ENCODE assay signal across 1 cellular context in the genomic region with DNA sequence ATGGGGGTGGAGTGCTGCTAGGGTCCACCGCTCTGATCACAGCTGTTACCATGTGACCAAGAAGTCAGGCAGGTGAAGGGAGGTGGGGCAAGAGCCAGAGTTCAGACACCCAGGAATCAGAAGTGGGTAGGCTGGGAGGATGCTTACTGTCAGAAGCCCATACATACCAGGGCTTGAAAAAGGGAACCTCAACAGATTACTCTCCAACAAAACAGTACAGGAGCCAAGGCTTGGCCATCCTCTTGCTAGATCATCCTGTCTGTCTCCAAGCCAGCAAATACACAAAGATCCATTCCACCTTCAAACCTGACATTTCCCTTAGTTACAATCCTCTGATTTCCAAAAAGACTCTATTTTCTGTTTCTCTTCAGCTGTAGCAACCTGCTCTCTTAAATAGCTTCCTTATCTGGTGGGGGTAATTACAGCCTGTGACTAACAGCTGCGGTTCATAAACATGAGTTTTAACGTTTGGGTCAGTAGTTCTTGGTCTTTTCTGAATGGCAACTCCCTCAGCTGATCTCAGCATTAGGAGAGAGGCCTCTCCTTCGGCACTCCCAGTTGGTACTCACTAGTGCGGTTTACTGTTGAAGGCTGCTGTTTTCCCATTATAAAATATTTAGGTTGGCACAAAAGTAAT.
TF ChIP-seq lines count a peak whose summit lies in the region.

No MANE protein-coding gene starts in this region.

TF ChIP-seq in WTC11, 78 proteins besides CTCF, POLR2A, EP300 and RAD21 (continued from another document):
- TF ChIP-seq, protein P1, sequence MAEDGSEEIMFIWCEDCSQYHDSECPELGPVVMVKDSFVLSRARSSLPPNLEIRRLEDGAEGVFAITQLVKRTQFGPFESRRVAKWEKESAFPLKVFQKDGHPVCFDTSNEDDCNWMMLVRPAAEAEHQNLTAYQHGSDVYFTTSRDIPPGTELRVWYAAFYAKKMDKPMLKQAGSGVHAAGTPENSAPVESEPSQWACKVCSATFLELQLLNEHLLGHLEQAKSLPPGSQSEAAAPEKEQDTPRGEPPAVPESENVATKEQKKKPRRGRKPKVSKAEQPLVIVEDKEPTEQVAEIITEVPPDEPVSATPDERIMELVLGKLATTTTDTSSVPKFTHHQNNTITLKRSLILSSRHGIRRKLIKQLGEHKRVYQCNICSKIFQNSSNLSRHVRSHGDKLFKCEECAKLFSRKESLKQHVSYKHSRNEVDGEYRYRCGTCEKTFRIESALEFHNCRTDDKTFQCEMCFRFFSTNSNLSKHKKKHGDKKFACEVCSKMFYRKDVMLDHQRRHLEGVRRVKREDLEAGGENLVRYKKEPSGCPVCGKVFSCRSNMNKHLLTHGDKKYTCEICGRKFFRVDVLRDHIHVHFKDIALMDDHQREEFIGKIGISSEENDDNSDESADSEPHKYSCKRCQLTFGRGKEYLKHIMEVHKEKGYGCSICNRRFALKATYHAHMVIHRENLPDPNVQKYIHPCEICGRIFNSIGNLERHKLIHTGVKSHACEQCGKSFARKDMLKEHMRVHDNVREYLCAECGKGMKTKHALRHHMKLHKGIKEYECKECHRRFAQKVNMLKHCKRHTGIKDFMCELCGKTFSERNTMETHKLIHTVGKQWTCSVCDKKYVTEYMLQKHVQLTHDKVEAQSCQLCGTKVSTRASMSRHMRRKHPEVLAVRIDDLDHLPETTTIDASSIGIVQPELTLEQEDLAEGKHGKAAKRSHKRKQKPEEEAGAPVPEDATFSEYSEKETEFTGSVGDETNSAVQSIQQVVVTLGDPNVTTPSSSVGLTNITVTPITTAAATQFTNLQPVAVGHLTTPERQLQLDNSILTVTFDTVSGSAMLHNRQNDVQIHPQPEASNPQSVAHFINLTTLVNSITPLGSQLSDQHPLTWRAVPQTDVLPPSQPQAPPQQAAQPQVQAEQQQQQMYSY (CRISPR knock-in tag; IDR thresholded peaks at IDR 0.05), result no peak
- TF ChIP-seq, protein P2, sequence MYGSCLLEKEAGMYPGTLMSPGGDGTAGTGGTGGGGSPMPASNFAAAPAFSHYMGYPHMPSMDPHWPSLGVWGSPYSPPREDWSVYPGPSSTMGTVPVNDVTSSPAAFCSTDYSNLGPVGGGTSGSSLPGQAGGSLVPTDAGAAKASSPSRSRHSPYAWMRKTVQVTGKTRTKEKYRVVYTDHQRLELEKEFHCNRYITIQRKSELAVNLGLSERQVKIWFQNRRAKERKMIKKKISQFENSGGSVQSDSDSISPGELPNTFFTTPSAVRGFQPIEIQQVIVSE (CRISPR knock-in tag; IDR thresholded peaks at IDR 0.05; ENCODE audit: borderline replicate concordance), result no peak
- TF ChIP-seq RELA (CRISPR knock-in tag; IDR thresholded peaks at IDR 0.05; ENCODE audit: borderline replicate concordance) (no peak), TP53 (CRISPR knock-in tag; IDR thresholded peaks at IDR 0.05) (no peak), ZNF317 (CRISPR knock-in tag; IDR thresholded peaks at IDR 0.05; ENCODE audit: borderline replicate concordance, low read depth) (no peak), ZNF671 (CRISPR knock-in tag; IDR thresholded peaks at IDR 0.05) (no peak)
